In the genomic region with DNA sequence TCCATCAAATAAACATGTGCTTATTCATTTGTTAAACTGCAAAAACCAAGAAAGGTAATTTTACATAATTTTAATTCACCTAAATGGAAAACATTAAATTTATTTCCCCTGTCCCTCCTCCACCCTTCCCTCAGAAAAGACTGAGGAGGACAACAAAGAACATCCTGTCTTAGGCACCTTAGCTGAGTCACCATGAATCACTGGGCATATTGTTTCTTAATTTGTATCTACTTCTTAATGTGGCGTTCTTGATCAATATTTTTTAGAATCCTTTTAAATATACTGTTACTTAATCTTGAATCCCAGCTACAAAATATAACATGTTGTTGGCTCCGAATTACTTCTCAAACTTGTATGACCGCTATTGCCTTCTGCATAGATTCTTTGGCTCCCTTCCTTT, we compare ENCODE assay signal across 1 cellular context.
TF ChIP-seq lines count a peak whose summit lies in the region.

No MANE protein-coding gene starts in this region.

TF ChIP-seq in GM23338, 12 proteins besides CTCF, POLR2A, EP300 and RAD21 (continued from another document):
- no peak for TF ChIP-seq ZNF462 (CRISPR knock-in tag; IDR thresholded peaks at IDR 0.05)
